ENCODE assay signal across 15 cellular contexts in genomic region chr20:62374431-62375152, GRCh38. TPM values are rescaled to one million over a fixed set of nuclear protein-coding genes. Genes with fewer than 3 reads are reported as not detected.
DNase-seq lines count a peak whose midpoint lies in the region; TF ChIP-seq lines count a peak whose summit lies in the region.
"Had no signal": no experiment of that assay in that cellular context is flagged by ENCODE, and none has a peak within 500 bp of the region (broad histone marks: within the 10 kb centered on the region; RNA-seq: fewer than 3 reads in every experiment).

No MANE protein-coding gene starts in this region.

- no CpG with 5 or more reads among the region's 21 CpGs for WGBS in H9 (ENCODE audit: extremely low coverage, insufficient read length, low lambda C conversion rate)
- WGBS in hepatocyte (ENCODE audit: low lambda C conversion rate, missing lambda C conversion rate), result 71% methylated on average over 21 of the region's 21 CpGs
- WGBS in stomach, 5 donors, result 32 to 48% (median 38%) methylated on average over 16 to 21 of the region's 21 CpGs

- H2BK5ac ChIP-seq in H9 (ENCODE audit: insufficient read length, low read length), result no peak overlapping the region

- peak overlapping the region; percentile 44 to 73 (median 70); a peak in 6 of 7 replicates for H3K27ac Mint-ChIP-seq in H9
- H3K27ac Mint-ChIP-seq: HFFc6; natural killer cell treated with Interleukin-12 subunit alpha and Interleukin-12 subunit beta and Interleukin-15 and Interleukin-18, amount 100 ng/mL, for 72 hours had no signal

- no peak overlapping the region for H4K5ac ChIP-seq in H9 (ENCODE audit: insufficient read length, low read depth, low read length)

- no peak for TF ChIP-seq POLR2A in stomach (IDR thresholded peaks at IDR 0.05)

- no peaks in the 10 kb centered on the region for H3K23me2 ChIP-seq in H9 (ENCODE audit: insufficient read length, low read depth, low read length, poor library complexity, severe bottlenecking)

- no peak overlapping the region for H3T11ph ChIP-seq in H9 (ENCODE audit: low read length)

- no peak for TF ChIP-seq EP300 in stomach (IDR thresholded peaks at IDR 0.05)

- H3K27ac ChIP-seq in H9 (ENCODE audit: insufficient read length, low read depth, low read length) (no peak overlapping the region), SJCRH30 (peak overlapping the region; percentile 17; the same call in 1 of the 2 replicates), hepatocyte (peak overlapping the region; percentile 88), stomach (peak overlapping the region in 4 of 5 donors; percentile 66 to 81 (median 73))

- peaks cover 20 to 25% of the 10 kb centered on the region in 2 experiments for H3K4me1 Mint-ChIP-seq in H9

- H2BK120ac ChIP-seq in H9 (ENCODE audit: low read depth, low read length, poor library complexity, severe bottlenecking), result no peak overlapping the region

- H3K4ac ChIP-seq in H9 (ENCODE audit: low read depth, low read length), result no peak overlapping the region

- H3K14ac ChIP-seq in H9 (ENCODE audit: insufficient read depth, low read length), result 0 out of 2 replicates have a peak overlapping the region, but pooled peaks have one; percentile 40

- H3K36me3 Mint-ChIP-seq in H9 (ENCODE audit: insufficient read depth in 1 of 3, low read depth in 3 of 3), result peaks cover 0 to 11% (median 5%) of the 10 kb centered on the region in 3 experiments; a peak in 6 of 7 replicates
- H3K36me3 Mint-ChIP-seq: natural killer cell treated with Interleukin-12 subunit alpha and Interleukin-12 subunit beta and Interleukin-15 and Interleukin-18, amount 100 ng/mL, for 72 hours had no signal

- H3K79me2 ChIP-seq in H9 (ENCODE audit: insufficient read depth, low read length) (no peaks in the 10 kb centered on the region), hepatocyte (no peaks in the 10 kb centered on the region)

- no peak overlapping the region for H3K56ac ChIP-seq in H9 (ENCODE audit: insufficient read length, low read depth, low read length)

- H3K4me2 ChIP-seq in H9 (ENCODE audit: insufficient read depth, insufficient read length, low read length) (no peak overlapping the region), hepatocyte (peak overlapping the region; percentile 33)

- intact Hi-C loops in stomach (cut with DNase I; ENCODE audit: low total_unique reads), result no loop called here

- H4K91ac ChIP-seq in H9 (ENCODE audit: insufficient read length, low read depth, low read length), result no peak overlapping the region

- H2AFZ ChIP-seq in H9 (ENCODE audit: low read length) (no peak overlapping the region), hepatocyte (no peak overlapping the region)

- H2BK15ac ChIP-seq in H9 (ENCODE audit: low read depth, low read length), result no peak overlapping the region

- H2BK12ac ChIP-seq in H9 (ENCODE audit: insufficient read length, low read depth, low read length), result no peak overlapping the region

- H3K27me3 Mint-ChIP-seq in H9 (ENCODE audit: low read depth), result peaks cover 2% of the 10 kb centered on the region; the same call in 1 of the 2 replicates

- no peaks in the 10 kb centered on the region for H3K79me1 ChIP-seq in H9 (ENCODE audit: insufficient read depth, low read depth, low read length, poor library complexity, severe bottlenecking)

- H3K9me3 Mint-ChIP-seq in H9, result peaks cover 2 to 10% of the 10 kb centered on the region in 2 experiments
- H3K9me3 Mint-ChIP-seq: natural killer cell treated with Interleukin-12 subunit alpha and Interleukin-12 subunit beta and Interleukin-15 and Interleukin-18, amount 100 ng/mL, for 72 hours had no signal

- no peaks in the 10 kb centered on the region for H3K27me3 ChIP-seq in H9 (ENCODE audit: insufficient read depth, low read length)
- H3K27me3 ChIP-seq in SJCRH30, result no peaks in the 10 kb centered on the region
- no peaks in the 10 kb centered on the region for H3K27me3 ChIP-seq in hepatocyte
- peaks cover 0 to 17% (median 0%) of the 10 kb centered on the region in 3 donors for H3K27me3 ChIP-seq in stomach

- no peaks in the 10 kb centered on the region for H3K36me3 ChIP-seq in SJCRH30
- H3K36me3 ChIP-seq in hepatocyte (replicated peaks; ENCODE audit: insufficient read depth, low read depth), result no peaks in the 10 kb centered on the region
- no peaks in the 10 kb centered on the region for H3K36me3 ChIP-seq in stomach

- H3K9me3 ChIP-seq in H9 (ENCODE audit: control insufficient read depth, low read depth, low read length) (no peaks in the 10 kb centered on the region), SJCRH30 (replicated peaks) (no peaks in the 10 kb centered on the region), hepatocyte (ENCODE audit: low read depth) (no peaks in the 10 kb centered on the region), stomach (no peaks in the 10 kb centered on the region)

- DNase-seq in H9 (no peak), SJCRH30 (peak; percentile 77 to 80), hepatocyte (ENCODE audit: low spot score) (peak; percentile 35), stomach (no peak), HuH-7 (ENCODE audit: low spot score) (no peak), RPMI8226 (no peak), ureter (ENCODE audit: low spot score) (no peak)
- DNase-seq: activated CD4-positive, alpha-beta T cell treated with anti-CD3 and anti-CD28 coated beads, Interleukin-2, amount 50 U/mL, for 4 hours; activated naive CD4-positive, alpha-beta T cell treated with Interleukin-2 at 50 U/mL for 16 hours; Calu3; cerebellar nuclear complex; HFFc6; stimulated activated CD8-positive, alpha-beta memory T cell treated with anti-CD3 and anti-CD28 coated beads, Interleukin-4, amount 100 ng/mL, for 48 hours had no signal

- no peak overlapping the region for H3K23ac ChIP-seq in H9 (ENCODE audit: insufficient read length, low read depth, low read length)

- peak overlapping the region; percentile 27 for H3K18ac ChIP-seq in H9 (ENCODE audit: insufficient read length, low read depth, low read length)

- peaks cover under 1% of the 10 kb centered on the region; the same call in 1 of the 2 replicates for H3K4me1 ChIP-seq in H9 (ENCODE audit: insufficient read depth, low read length)
- peaks cover 62% of the 10 kb centered on the region for H3K4me1 ChIP-seq in SJCRH30
- peaks cover 58% of the 10 kb centered on the region for H3K4me1 ChIP-seq in hepatocyte (ENCODE audit: insufficient read depth)
- H3K4me1 ChIP-seq in stomach, result peaks cover 54 to 81% (median 74%) of the 10 kb centered on the region in 4 donors

- H3K4me3 ChIP-seq in SJCRH30 (no peak overlapping the region), hepatocyte (no peak overlapping the region), stomach (no peak overlapping the region)

- H3K9ac ChIP-seq in H9 (ENCODE audit: extremely low read depth, insufficient read length, low read length), result no peak overlapping the region

- no peak overlapping the region for H2BK20ac ChIP-seq in H9 (ENCODE audit: low read depth, low read length, poor library complexity, severe bottlenecking)

- no peak overlapping the region for H4K8ac ChIP-seq in H9 (replicated peaks; ENCODE audit: insufficient read length, low read depth, low read length)

- TF ChIP-seq CTCF in H9 (conservative IDR thresholded peaks at IDR 0.05) (no peak), hepatocyte (IDR thresholded peaks at IDR 0.05; ENCODE audit: poor library complexity) (no peak), stomach (IDR thresholded peaks at IDR 0.05) (no peak)

- no peaks in the 10 kb centered on the region for H3K9me2 ChIP-seq in hepatocyte (replicated peaks; ENCODE audit: insufficient read depth)

- H4K20me1 ChIP-seq in H9 (ENCODE audit: control insufficient read depth, insufficient read depth, insufficient read length) (no peaks in the 10 kb centered on the region), hepatocyte (ENCODE audit: insufficient read depth, poor library complexity, severe bottlenecking) (no peaks in the 10 kb centered on the region)

- peak overlapping the region in 1 of 2 experiments; percentile 38; a peak in 1 of 5 replicates for H3K4me3 Mint-ChIP-seq in H9
- H3K4me3 Mint-ChIP-seq: HFFc6; natural killer cell treated with Interleukin-12 subunit alpha and Interleukin-12 subunit beta and Interleukin-15 and Interleukin-18, amount 100 ng/mL, for 72 hours had no signal

- no peak overlapping the region for H2AK5ac ChIP-seq in H9 (ENCODE audit: insufficient read length, low read length)

RNA-seq across cellular contexts. Expression of gene LAMA5, which starts 7.5 kb away (rescaled TPM):
- total RNA-seq in H9 (2021) (200 and 201 TPM in 2 replicates), hepatocyte (44.6 and 71.3 TPM in 2 replicates), stomach (100 to 1,000 TPM in 2 of 5 donors, 10 to 100 TPM in 3; 42.2 to 278 (median 86.9) TPM), ureter (433 TPM)
- 37.3 and 43.8 TPM in 2 replicates for total RNA-seq in SJCRH30 (2014; rRNA removed; shearing (Covaris generic))
- polyA plus RNA-seq in hepatocyte (252 and 313 TPM in 2 replicates), stomach (100 to 1,000 TPM in 1 of 3 donors, 10 to 100 TPM in 2; 41.4 to 278 (median 72.3) TPM)

RNA-seq across cellular contexts. Expression of gene RPS21, which starts 12.3 kb away (rescaled TPM):
- total RNA-seq in H9 (2021), result 1,715 and 1,736 TPM in 2 replicates
- total RNA-seq in SJCRH30 (2014; rRNA removed; shearing (Covaris generic)), result 3,142 and 3,675 TPM in 2 replicates
- 1,754 and 2,772 TPM in 2 replicates for total RNA-seq in hepatocyte
- polyA plus RNA-seq in hepatocyte, result 444 and 460 TPM in 2 replicates
- total RNA-seq in stomach, result 1,000 to 10,000 TPM in 3 of 5 donors, 100 to 1,000 TPM in 2; 239 to 2,998 (median 1,528) TPM
- polyA plus RNA-seq in stomach, result 1,000 to 10,000 TPM; 4,606 to 7,615 (median 4,647) TPM
- 1,691 TPM for total RNA-seq in ureter

RNA-seq across cellular contexts. Expression of gene CABLES2, which starts 32.5 kb away (rescaled TPM):
- 10.8 and 11.0 TPM in 2 replicates for total RNA-seq in H9 (2021)
- 12.9 and 13.0 TPM in 2 replicates for total RNA-seq in SJCRH30 (2014; rRNA removed; shearing (Covaris generic))
- total RNA-seq in hepatocyte, result 8.6 and 12.0 TPM in 2 replicates
- polyA plus RNA-seq in hepatocyte, result 17.7 and 19.1 TPM in 2 replicates
- 1 to 10 TPM in 4 of 5 donors, under 1 TPM in 1; 0.55 to 7.8 (median 1.4) TPM for total RNA-seq in stomach
- polyA plus RNA-seq in stomach, result 1 to 10 TPM; 2.0 to 3.2 (median 2.5) TPM
- 4.0 TPM for total RNA-seq in ureter

RNA-seq across cellular contexts. Expression of gene RBBP8NL, which starts 52.7 kb away (rescaled TPM):
- total RNA-seq in H9 (2021), result 0.20 and 0.28 TPM in 2 replicates
- total RNA-seq in SJCRH30 (2014; rRNA removed; shearing (Covaris generic)), result not detected in 2 replicates
- 4.1 and 5.7 TPM in 2 replicates for total RNA-seq in hepatocyte
- polyA plus RNA-seq in hepatocyte, result 6.4 and 6.9 TPM in 2 replicates
- 1 to 10 TPM in 1 of 5 donors, under 1 TPM in 2, not detected in 2; 0.45 to 2.3 (median 0.55) TPM for total RNA-seq in stomach
- 1 to 10 TPM; 2.1 to 8.0 (median 5.7) TPM for polyA plus RNA-seq in stomach
- total RNA-seq in ureter, result 11.4 TPM
- total RNA-seq: HFFc6; natural killer cell treated with Interleukin-12 subunit alpha and Interleukin-12 subunit beta and Interleukin-15 and Interleukin-18, amount 100 ng/mL, for 72 hours; NCI-H460 had no signal

Comparison
In these comparisons a context has a peak if more than half of its experiments do, and no peak if none do; other contexts are left out.
1. DNase-seq: peak in SJCRH30 (2 of 2) and hepatocyte (single experiment); none in H9 (single experiment), stomach (single experiment), HuH-7 (single experiment), RPMI8226 (single experiment) and ureter (single experiment).